8 cellular contexts compared by ENCODE assay signal in the genomic region with DNA sequence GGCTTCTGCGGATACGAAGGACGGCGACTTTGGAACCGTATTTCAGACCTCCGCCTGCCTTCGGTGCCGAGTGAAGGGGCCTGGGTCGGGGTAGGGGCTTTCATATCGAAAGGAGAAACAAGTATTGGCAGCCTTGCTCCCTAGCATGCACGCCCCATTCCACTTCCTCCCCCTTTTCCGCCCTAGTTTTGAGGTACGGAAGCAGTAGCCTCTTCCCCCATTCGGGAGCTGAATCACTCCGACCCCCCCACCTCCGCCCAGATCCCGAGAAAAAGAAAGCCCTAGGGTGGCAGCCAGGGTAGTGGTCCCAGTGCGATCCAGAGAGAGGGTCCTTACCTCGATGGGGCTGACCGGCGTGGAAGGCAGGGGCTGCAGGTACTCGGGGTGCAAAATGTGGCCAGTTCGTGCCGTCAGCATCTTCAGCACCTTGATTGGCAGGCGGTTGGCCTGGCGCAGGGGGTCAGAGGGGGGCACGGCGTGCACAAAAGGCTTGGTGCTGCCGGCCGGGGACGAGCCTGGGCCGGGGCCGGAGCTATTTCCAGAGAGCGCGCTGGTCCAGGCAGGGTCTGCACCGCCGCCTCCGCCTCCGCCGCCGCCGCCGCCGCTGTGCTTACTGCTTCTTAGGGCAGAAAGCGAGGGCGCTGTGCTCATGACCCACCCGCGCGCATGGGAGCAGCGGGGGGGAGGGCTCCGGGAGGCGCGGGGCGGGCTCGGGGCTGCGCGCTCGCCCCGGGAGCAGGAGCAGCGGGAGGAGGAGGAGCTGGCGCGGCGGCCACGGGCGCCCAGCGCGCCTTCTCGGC. TPM values are rescaled to one million over a fixed set of nuclear protein-coding genes. Genes with fewer than 3 reads are reported as not detected.
A peak's percentile ranks its signal among the peaks of the same experiment; 100 is the strongest.
DNase-seq lines count a peak whose midpoint lies in the region; ATAC-seq lines count a peak whose summit lies in the region.

No MANE protein-coding gene starts in this region.

- H3K4me1 Mint-ChIP-seq in immature natural killer cell = peaks cover 27 to 29% of the 10 kb centered on the region in 2 donors

- peak overlapping the region; percentile 62 to 93 (median 80) for H3K4me3 ChIP-seq in skin epidermis

- H3K27me3 Mint-ChIP-seq in immature natural killer cell (ENCODE audit: low read depth in 3 of 3) = peaks cover 12 to 29% (median 26%) of the 10 kb centered on the region in 3 donors

- ATAC-seq in HG03457 (IDR thresholded peaks at IDR 0.05; ENCODE audit: unreplicated experiment) = no peak

- peak overlapping the region; percentile 70 to 96 (median 88) for H3K27ac ChIP-seq in skin epidermis

- H3K27ac Mint-ChIP-seq in immature natural killer cell = no peak overlapping the region

- peak; percentile 8 to 39 for DNase-seq in NCI-H524 (lab: John Stamatoyannopoulos, UW)
- no peak for DNase-seq in NCI-H524 treated with DMSO at 0.1 percent for 48 hours (lab: John Stamatoyannopoulos, UW)
- peak; percentile 30 for DNase-seq in H4 (ENCODE audit: low spot score)
- DNase-seq in NCI-H1092 (lab: John Stamatoyannopoulos, UW) = peak; percentile 34
- peak; percentile 47 for DNase-seq in astrocyte of the hippocampus (ENCODE audit: low read depth, low spot score)
- no peak for DNase-seq in immature natural killer cell

- peaks cover 0 to 2% (median 0%) of the 10 kb centered on the region in 3 donors for H3K36me3 Mint-ChIP-seq in immature natural killer cell

- H3K9me3 Mint-ChIP-seq in immature natural killer cell = no peaks in the 10 kb centered on the region

- peak overlapping the region; percentile 73 to 82 (median 81) for H3K4me3 Mint-ChIP-seq in immature natural killer cell

RNA-seq across cellular contexts. Expression of gene ZNF503, which starts 0.6 kb away (rescaled TPM):
- total RNA-seq in H4 (2014; rRNA removed; shearing (Covaris generic)) = 3.4 and 3.7 TPM in 2 replicates
- under 1 TPM; 0.05 to 0.09 (median 0.07) TPM for polyA plus RNA-seq in immature natural killer cell

RNA-seq across cellular contexts. Expression of gene LRMDA, which starts 30.5 kb away (rescaled TPM):
- 0.10 TPM in 1 of 2 replicates, not detected in the other for total RNA-seq in H4 (2014; rRNA removed; shearing (Covaris generic))
- 10 to 100 TPM in 1 of 3 donors, 1 to 10 TPM in 2; 1.7 to 14.2 (median 2.3) TPM for polyA plus RNA-seq in immature natural killer cell

Comparison
In these comparisons a context has a peak if more than half of its experiments do, and no peak if none do; other contexts are left out.
1. DNase-seq: peak in NCI-H524 (2 of 2), H4 (single experiment), NCI-H1092 (single experiment) and astrocyte of the hippocampus (single experiment); none in NCI-H524 treated with DMSO at 0.1 percent for 48 hours (single experiment) and immature natural killer cell (0 of 3).